Comparison of ENCODE assay signal across 1 cellular context in the genomic region with DNA sequence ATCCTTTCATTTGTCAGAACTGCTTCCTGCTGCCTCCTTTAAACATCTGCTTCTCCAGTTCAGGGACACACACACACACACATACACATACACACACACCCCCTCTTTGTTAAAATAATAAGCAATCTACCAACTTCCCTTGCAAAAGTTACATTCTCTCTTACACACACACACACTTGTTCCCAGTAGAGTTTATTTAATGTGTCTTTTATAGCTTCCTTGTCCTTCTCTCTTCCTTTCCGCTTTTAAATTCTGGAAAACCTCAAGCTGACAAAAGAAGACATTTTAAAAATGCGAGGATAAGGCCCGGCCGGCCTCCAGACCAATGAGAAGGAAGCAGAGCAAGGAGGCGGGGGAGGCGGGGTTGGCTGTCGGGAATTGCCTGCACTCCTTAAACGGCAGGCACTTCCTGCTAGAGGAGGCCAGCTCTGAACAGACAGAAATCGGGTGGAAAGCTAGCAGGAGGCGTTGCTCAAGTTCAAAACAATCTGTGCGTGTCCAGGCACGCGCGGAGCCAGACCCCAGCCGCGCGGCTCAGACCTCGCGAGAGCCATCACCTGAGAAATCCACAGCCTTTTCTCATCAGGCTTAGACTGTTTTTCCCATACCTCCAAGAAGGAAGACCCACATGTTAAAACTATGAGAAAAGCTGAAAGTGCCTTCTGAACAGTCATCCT.
A peak's percentile ranks its signal among the peaks of the same experiment; 100 is the strongest.
TF ChIP-seq lines count a peak whose summit lies in the region.

No MANE protein-coding gene starts in this region.

TF ChIP-seq in GM12878, 131 proteins besides CTCF, POLR2A, EP300 and RAD21 (continued from another document and continues in another):
- TF ChIP-seq CEBPZ (IDR thresholded peaks at IDR 0.05; ENCODE audit: low read depth, low read length) (no peak), RUNX3 (IDR thresholded peaks at IDR 0.05; ENCODE audit: low read length) (peak; percentile 13; the same call in 1 of the 2 replicates), BRCA1 (IDR thresholded peaks at IDR 0.05; ENCODE audit: low read depth, low read length) (peak; percentile 80), RCOR1 (conservative IDR thresholded peaks at IDR 0.05; ENCODE audit: low read depth, low read length) (0 out of 2 replicates have a peak, but pooled peaks have one; percentile 29), BHLHE40 (IDR thresholded peaks at IDR 0.05; ENCODE audit: borderline replicate concordance in 1 of 2, low read depth in 2 of 2, low read length in 1 of 2) (peak; percentile 93 to 95), SREBF2 (IDR thresholded peaks at IDR 0.05; ENCODE audit: low read length) (no peak), KLF5 (IDR thresholded peaks at IDR 0.05; ENCODE audit: partially characterized antibody) (peak; percentile 24), EED (IDR thresholded peaks at IDR 0.05; ENCODE audit: low read depth) (peak; percentile 61), SPI1 (IDR thresholded peaks at IDR 0.05; ENCODE audit: borderline replicate concordance, insufficient read depth, low read depth, low read length) (no peak), IRF4 (IDR thresholded peaks at IDR 0.05; ENCODE audit: low read depth, low read length) (0 out of 2 replicates have a peak, but pooled peaks have one; percentile 10), CHD1 (IDR thresholded peaks at IDR 0.05; ENCODE audit: low read depth, low read length) (no peak), CHD4 (IDR thresholded peaks at IDR 0.05) (no peak), MYB (IDR thresholded peaks at IDR 0.05; ENCODE audit: borderline replicate concordance, low read depth, low read length) (no peak), POU2F2 (IDR thresholded peaks at IDR 0.05; ENCODE audit: borderline replicate concordance, low read depth, low read length) (no peak), ATF2 (IDR thresholded peaks at IDR 0.05; ENCODE audit: low read length) (peak; percentile 39; the same call in 1 of the 2 replicates), ZBTB33 (IDR thresholded peaks at IDR 0.05) (peak; percentile 68; the same call in 1 of the 2 replicates), EZH2 (IDR thresholded peaks at IDR 0.05; ENCODE audit: borderline replicate concordance, control insufficient read depth, low read depth, low read length) (no peak), IKZF1 (conservative IDR thresholded peaks at IDR 0.05) (peak; percentile 64; the same call in 1 of the 2 replicates), CREB1 (IDR thresholded peaks at IDR 0.05; ENCODE audit: low read depth) (peak; percentile 24; the same call in 1 of the 2 replicates), TARDBP (IDR thresholded peaks at IDR 0.05; ENCODE audit: borderline replicate concordance) (no peak), SKIL (IDR thresholded peaks at IDR 0.05; ENCODE audit: low read depth, poor library complexity, severe bottlenecking) (peak; percentile 67), MYC (IDR thresholded peaks at IDR 0.05; ENCODE audit: insufficient read depth, insufficient read length, insufficient replicate concordance, low read length, severe bottlenecking) (peak; percentile 27), SMC3 (IDR thresholded peaks at IDR 0.05; ENCODE audit: borderline replicate concordance, low read length) (no peak), ZZZ3 (IDR thresholded peaks at IDR 0.05; ENCODE audit: control insufficient read depth, insufficient read length, low read depth) (no peak), DPF2 (IDR thresholded peaks at IDR 0.05) (no peak), RFX5 (IDR thresholded peaks at IDR 0.05; ENCODE audit: low read depth, low read length) (no peak), MTA3 (IDR thresholded peaks at IDR 0.05; ENCODE audit: borderline replicate concordance, low read length) (0 out of 2 replicates have a peak, but pooled peaks have one; percentile 12), EGR1 (IDR thresholded peaks at IDR 0.05; ENCODE audit: borderline replicate concordance in 1 of 2, low read depth in 2 of 2, low read length in 2 of 2) (no peak), FOXM1 (IDR thresholded peaks at IDR 0.05; ENCODE audit: low read depth, low read length) (0 out of 2 replicates have a peak, but pooled peaks have one; percentile 37), ATF7 (IDR thresholded peaks at IDR 0.05; ENCODE audit: low read depth) (0 out of 2 replicates have a peak, but pooled peaks have one; percentile 26)
- TF ChIP-seq, protein P1, sequence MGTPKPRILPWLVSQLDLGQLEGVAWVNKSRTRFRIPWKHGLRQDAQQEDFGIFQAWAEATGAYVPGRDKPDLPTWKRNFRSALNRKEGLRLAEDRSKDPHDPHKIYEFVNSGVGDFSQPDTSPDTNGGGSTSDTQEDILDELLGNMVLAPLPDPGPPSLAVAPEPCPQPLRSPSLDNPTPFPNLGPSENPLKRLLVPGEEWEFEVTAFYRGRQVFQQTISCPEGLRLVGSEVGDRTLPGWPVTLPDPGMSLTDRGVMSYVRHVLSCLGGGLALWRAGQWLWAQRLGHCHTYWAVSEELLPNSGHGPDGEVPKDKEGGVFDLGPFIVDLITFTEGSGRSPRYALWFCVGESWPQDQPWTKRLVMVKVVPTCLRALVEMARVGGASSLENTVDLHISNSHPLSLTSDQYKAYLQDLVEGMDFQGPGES (IDR thresholded peaks at IDR 0.05), result no peak
- TF ChIP-seq, protein P2, sequence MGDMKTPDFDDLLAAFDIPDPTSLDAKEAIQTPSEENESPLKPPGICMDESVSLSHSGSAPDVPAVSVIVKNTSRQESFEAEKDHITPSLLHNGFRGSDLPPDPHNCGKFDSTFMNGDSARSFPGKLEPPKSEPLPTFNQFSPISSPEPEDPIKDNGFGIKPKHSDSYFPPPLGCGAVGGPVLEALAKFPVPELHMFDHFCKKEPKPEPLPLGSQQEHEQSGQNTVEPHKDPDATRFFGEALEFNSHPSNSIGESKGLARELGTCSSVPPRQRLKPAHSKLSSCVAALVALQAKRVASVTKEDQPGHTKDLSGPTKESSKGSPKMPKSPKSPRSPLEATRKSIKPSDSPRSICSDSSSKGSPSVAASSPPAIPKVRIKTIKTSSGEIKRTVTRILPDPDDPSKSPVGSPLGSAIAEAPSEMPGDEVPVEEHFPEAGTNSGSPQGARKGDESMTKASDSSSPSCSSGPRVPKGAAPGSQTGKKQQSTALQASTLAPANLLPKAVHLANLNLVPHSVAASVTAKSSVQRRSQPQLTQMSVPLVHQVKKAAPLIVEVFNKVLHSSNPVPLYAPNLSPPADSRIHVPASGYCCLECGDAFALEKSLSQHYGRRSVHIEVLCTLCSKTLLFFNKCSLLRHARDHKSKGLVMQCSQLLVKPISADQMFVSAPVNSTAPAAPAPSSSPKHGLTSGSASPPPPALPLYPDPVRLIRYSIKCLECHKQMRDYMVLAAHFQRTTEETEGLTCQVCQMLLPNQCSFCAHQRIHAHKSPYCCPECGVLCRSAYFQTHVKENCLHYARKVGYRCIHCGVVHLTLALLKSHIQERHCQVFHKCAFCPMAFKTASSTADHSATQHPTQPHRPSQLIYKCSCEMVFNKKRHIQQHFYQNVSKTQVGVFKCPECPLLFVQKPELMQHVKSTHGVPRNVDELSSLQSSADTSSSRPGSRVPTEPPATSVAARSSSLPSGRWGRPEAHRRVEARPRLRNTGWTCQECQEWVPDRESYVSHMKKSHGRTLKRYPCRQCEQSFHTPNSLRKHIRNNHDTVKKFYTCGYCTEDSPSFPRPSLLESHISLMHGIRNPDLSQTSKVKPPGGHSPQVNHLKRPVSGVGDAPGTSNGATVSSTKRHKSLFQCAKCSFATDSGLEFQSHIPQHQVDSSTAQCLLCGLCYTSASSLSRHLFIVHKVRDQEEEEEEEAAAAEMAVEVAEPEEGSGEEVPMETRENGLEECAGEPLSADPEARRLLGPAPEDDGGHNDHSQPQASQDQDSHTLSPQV (IDR thresholded peaks at IDR 0.05), result no peak
- TF ChIP-seq, protein P3, sequence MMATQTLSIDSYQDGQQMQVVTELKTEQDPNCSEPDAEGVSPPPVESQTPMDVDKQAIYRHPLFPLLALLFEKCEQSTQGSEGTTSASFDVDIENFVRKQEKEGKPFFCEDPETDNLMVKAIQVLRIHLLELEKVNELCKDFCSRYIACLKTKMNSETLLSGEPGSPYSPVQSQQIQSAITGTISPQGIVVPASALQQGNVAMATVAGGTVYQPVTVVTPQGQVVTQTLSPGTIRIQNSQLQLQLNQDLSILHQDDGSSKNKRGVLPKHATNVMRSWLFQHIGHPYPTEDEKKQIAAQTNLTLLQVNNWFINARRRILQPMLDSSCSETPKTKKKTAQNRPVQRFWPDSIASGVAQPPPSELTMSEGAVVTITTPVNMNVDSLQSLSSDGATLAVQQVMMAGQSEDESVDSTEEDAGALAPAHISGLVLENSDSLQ (IDR thresholded peaks at IDR 0.05), result peak; percentile 28; the same call in 1 of the 2 replicates
- TF ChIP-seq, protein P4, sequence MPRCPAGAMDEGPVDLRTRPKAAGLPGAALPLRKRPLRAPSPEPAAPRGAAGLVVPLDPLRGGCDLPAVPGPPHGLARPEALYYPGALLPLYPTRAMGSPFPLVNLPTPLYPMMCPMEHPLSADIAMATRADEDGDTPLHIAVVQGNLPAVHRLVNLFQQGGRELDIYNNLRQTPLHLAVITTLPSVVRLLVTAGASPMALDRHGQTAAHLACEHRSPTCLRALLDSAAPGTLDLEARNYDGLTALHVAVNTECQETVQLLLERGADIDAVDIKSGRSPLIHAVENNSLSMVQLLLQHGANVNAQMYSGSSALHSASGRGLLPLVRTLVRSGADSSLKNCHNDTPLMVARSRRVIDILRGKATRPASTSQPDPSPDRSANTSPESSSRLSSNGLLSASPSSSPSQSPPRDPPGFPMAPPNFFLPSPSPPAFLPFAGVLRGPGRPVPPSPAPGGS (IDR thresholded peaks at IDR 0.05; ENCODE audit: borderline replicate concordance, insufficient read depth, low read depth, low read length, poor library complexity, severe bottlenecking), result peak; percentile 81
- TF ChIP-seq, protein P5, sequence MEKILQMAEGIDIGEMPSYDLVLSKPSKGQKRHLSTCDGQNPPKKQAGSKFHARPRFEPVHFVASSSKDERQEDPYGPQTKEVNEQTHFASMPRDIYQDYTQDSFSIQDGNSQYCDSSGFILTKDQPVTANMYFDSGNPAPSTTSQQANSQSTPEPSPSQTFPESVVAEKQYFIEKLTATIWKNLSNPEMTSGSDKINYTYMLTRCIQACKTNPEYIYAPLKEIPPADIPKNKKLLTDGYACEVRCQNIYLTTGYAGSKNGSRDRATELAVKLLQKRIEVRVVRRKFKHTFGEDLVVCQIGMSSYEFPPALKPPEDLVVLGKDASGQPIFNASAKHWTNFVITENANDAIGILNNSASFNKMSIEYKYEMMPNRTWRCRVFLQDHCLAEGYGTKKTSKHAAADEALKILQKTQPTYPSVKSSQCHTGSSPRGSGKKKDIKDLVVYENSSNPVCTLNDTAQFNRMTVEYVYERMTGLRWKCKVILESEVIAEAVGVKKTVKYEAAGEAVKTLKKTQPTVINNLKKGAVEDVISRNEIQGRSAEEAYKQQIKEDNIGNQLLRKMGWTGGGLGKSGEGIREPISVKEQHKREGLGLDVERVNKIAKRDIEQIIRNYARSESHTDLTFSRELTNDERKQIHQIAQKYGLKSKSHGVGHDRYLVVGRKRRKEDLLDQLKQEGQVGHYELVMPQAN (conservative IDR thresholded peaks at IDR 0.05), result peak; percentile 84
